Comparison of ENCODE assay signal across 2 cellular contexts in the genomic region with DNA sequence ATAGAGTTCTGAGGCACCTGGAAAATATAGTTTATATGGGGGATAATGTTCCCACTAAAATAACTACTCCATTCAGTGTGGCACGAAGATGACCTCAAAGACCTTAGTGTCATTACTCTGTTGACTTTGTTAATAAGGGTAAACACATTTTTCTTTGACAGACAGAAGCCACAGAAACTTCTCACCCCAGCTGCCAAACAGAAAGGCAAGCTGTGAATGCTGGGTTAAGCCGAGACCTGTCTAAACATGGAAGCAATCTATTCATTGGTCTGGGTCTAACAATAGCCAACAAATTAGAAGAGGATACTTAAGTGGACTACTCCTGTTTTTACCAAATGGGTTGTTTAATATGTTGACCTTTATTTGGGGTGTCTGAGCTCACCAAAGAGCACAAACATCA.
TF ChIP-seq lines count a peak whose summit lies in the region.

No MANE protein-coding gene starts in this region.

TF ChIP-seq in endothelial cell of umbilical vein, 7 proteins besides CTCF, POLR2A, EP300 and RAD21:
- TF ChIP-seq FOS (IDR thresholded peaks at IDR 0.05; ENCODE audit: borderline replicate concordance, insufficient read depth, low read length) (no peak), EZH2 (IDR thresholded peaks at IDR 0.05; ENCODE audit: borderline replicate concordance, low read depth, low read length, severe bottlenecking) (no peak), MYC (IDR thresholded peaks at IDR 0.05; ENCODE audit: low read depth, low read length) (no peak), JUN (IDR thresholded peaks at IDR 0.05; ENCODE audit: borderline replicate concordance, insufficient read depth, insufficient read length, low read depth) (no peak)

TF ChIP-seq in GM23338, 12 proteins besides CTCF, POLR2A, EP300 and RAD21:
- TF ChIP-seq REST (IDR thresholded peaks at IDR 0.05; ENCODE audit: unreplicated experiment) (no peak), POLR2AphosphoS5 (IDR thresholded peaks at IDR 0.05; ENCODE audit: low read depth) (no peak), ETS1 (IDR thresholded peaks at IDR 0.05) (no peak), CREB1 (CRISPR knock-in tag; IDR thresholded peaks at IDR 0.05; ENCODE audit: low read depth) (no peak), ZNF114 (CRISPR knock-in tag; IDR thresholded peaks at IDR 0.05) (no peak), ZNF331 (CRISPR knock-in tag; IDR thresholded peaks at IDR 0.05; ENCODE audit: low read depth) (no peak), NANOG (IDR thresholded peaks at IDR 0.05; ENCODE audit: borderline replicate concordance) (no peak), STAT1 (IDR thresholded peaks at IDR 0.05; ENCODE audit: unreplicated experiment) (no peak), EZH2phosphoT487 (IDR thresholded peaks at IDR 0.05; ENCODE audit: unreplicated experiment) (no peak), JUNB (IDR thresholded peaks at IDR 0.05; ENCODE audit: unreplicated experiment) (no peak), EZH2 (IDR thresholded peaks at IDR 0.05; ENCODE audit: low read depth, unreplicated experiment) (no peak), ZNF462 (CRISPR knock-in tag; IDR thresholded peaks at IDR 0.05) (no peak)
